ENCODE assay signal across 25 cellular contexts in the genomic region with DNA sequence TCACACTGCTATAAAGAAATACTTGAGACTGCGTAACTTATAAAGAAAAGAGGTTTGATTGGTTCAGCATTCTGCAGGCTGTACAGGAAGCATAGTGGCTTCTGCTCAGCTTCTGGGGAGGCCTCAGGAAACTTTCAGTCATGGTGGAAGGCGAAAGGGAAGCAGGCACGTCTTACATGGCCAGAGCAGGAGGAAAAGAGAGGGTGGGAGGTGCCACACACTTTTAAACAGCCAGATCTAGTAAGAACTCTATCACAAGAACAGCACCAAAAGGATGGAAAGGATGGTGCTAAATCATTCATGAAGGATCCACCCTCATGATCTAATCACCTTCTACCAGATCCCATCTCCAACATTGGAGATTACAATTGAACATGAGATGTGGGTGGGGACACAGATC.
"Had no signal": no experiment of that assay in that cellular context is flagged by ENCODE, and none has a peak within 500 bp of the region (broad histone marks: within the 10 kb centered on the region; RNA-seq: fewer than 3 reads in every experiment).

No MANE protein-coding gene starts in this region.

- H3K9me2 ChIP-seq: SK-N-SH had no signal

- H3K4me1 ChIP-seq: SJCRH30 had no signal

- H3K9me3 Mint-ChIP-seq: activated B cell treated with CpG ODN at 0.5 μM for 24 hours; activated CD4-positive, alpha-beta memory T cell treated with anti-CD3 and anti-CD28 coated beads for 36 hours; activated CD4-positive, alpha-beta T cell treated with anti-CD3 and anti-CD28 coated beads, Interleukin-2, amount 10 ng/mL, durations not matched to agents 7 days and 5 days; activated T-cell treated with anti-CD3 and anti-CD28 coated beads, Interleukin-2, amount 50 U/mL, for 4 hours had no signal

- ATAC-seq: activated naive CD4-positive, alpha-beta T cell treated with anti-CD3 and anti-CD28 coated beads, Interleukin-2, amount 50 U/mL, for 72 hours; activated naive CD8-positive, alpha-beta T cell treated with anti-CD3 and anti-CD28 coated beads, Interleukin-2, amount 50 U/mL, for 24 hours; activated T-cell treated with anti-CD3 and anti-CD28 coated beads, Interleukin-2, amount 50 U/mL, for 4 hours; Right ventricle myocardium inferior had no signal

- H3K36me3 ChIP-seq: brain microvascular endothelial cell, cardiac muscle cell, MG63, SJCRH30 had no signal

- H3K27ac Mint-ChIP-seq: activated B cell treated with CpG ODN at 0.5 μM for 24 hours; activated CD4-positive, alpha-beta memory T cell treated with anti-CD3 and anti-CD28 coated beads for 36 hours; activated CD4-positive, alpha-beta T cell treated with anti-CD3 and anti-CD28 coated beads, Interleukin-2, amount 10 ng/mL, durations not matched to agents 7 days and 5 days; activated naive CD4-positive, alpha-beta T cell treated with anti-CD3 and anti-CD28 coated beads, Interleukin-2, amount 50 U/mL, for 72 hours; activated naive CD8-positive, alpha-beta T cell treated with anti-CD3 and anti-CD28 coated beads, Interleukin-2, amount 50 U/mL, for 24 hours had no signal

- H3K9me3 ChIP-seq: MG63, SJCRH30, SK-N-SH had no signal

- H3K4me3 ChIP-seq: cardiac muscle cell, MG63, SJCRH30 had no signal

- H3K4me1 Mint-ChIP-seq: activated B cell treated with CpG ODN at 0.5 μM for 24 hours; activated CD4-positive, alpha-beta T cell treated with anti-CD3 and anti-CD28 coated beads, Interleukin-2, amount 10 ng/mL, durations not matched to agents 7 days and 5 days; activated naive CD8-positive, alpha-beta T cell treated with anti-CD3 and anti-CD28 coated beads, Interleukin-2, amount 50 U/mL, for 24 hours had no signal

- H3K27ac ChIP-seq: brain microvascular endothelial cell, cardiac muscle cell, SJCRH30 had no signal

- H3K36me3 Mint-ChIP-seq: activated CD4-positive, alpha-beta memory T cell treated with anti-CD3 and anti-CD28 coated beads for 36 hours had no signal

- H3K4me3 Mint-ChIP-seq: activated B cell treated with CpG ODN at 0.5 μM for 24 hours; activated CD4-positive, alpha-beta memory T cell treated with anti-CD3 and anti-CD28 coated beads for 36 hours; activated CD4-positive, alpha-beta T cell treated with anti-CD3 and anti-CD28 coated beads, Interleukin-2, amount 10 ng/mL, durations not matched to agents 7 days and 5 days; activated naive CD8-positive, alpha-beta T cell treated with anti-CD3 and anti-CD28 coated beads, Interleukin-2, amount 50 U/mL, for 24 hours; activated T-cell treated with anti-CD3 and anti-CD28 coated beads, Interleukin-2, amount 50 U/mL, for 4 hours had no signal

- H3K27me3 ChIP-seq: brain microvascular endothelial cell, MG63 had no signal

- DNase-seq: activated B cell treated with CpG ODN at 0.5 μM for 24 hours; activated CD4-positive, alpha-beta memory T cell treated with anti-CD3 and anti-CD28 coated beads for 36 hours; activated CD4-positive, alpha-beta T cell treated with anti-CD3 and anti-CD28 coated beads for 1 hour; activated CD4-positive, alpha-beta T cell treated with anti-CD3 and anti-CD28 coated beads, Interleukin-2, amount 10 ng/mL, durations not matched to agents 7 days and 5 days; activated CD8-positive, alpha-beta memory T cell treated with anti-CD3 and anti-CD28 coated beads for 24 hours; activated effector memory CD4-positive, alpha-beta T cell treated with anti-CD3 and anti-CD28 coated beads, Interleukin-2, amount 50 U/mL, for 16 hours; activated naive CD4-positive, alpha-beta T cell treated with Interleukin-2 at 50 U/mL for 16 hours; activated naive CD8-positive, alpha-beta T cell treated with anti-CD3 and anti-CD28 coated beads, Interleukin-2, amount 50 U/mL, for 24 hours; activated T-cell treated with anti-CD3 and anti-CD28 coated beads, Interleukin-2, amount 50 U/mL, for 4 hours; amygdala; brain microvascular endothelial cell; MG63; MV-4-11; NCI-H1092 treated with DMSO at 0.1 percent for 48 hours; NCI-H1417 treated with DMSO at 0.1 percent for 48 hours; NCI-H1694; NCI-H2029 treated with DMSO at 0.1 percent for 48 hours; NCI-H510A; NCI-H82; RPMI8226; SJCRH30; SK-N-SH had no signal

- H3K4me2 ChIP-seq: SK-N-SH had no signal
